In the genomic region with DNA sequence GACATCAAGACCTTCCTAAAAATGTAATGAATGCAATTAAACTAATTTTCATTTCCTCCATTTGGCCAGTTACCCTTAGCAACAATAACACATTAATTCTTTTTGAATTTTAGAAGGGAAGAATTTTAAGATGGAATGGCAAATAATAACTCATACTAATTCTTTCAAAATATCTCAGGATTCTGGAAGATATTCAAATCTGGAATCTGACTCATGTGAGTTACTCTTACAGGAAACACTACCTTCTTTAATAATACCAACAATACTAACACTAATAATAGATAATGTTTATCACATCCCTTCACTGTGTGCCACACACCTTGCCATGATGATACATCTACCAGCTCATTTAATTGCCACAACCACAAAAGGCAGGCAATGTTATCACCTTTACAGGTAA, we compare ENCODE assay signal across 26 cellular contexts. TPM values are rescaled to one million over a fixed set of nuclear protein-coding genes. Genes with fewer than 3 reads are reported as not detected.
"Had no signal": no experiment of that assay in that cellular context is flagged by ENCODE, and none has a peak within 500 bp of the region (broad histone marks: within the 10 kb centered on the region; RNA-seq: fewer than 3 reads in every experiment).

No MANE protein-coding gene starts in this region.

- H3K4me1 ChIP-seq: SJSA1 had no signal

- H3K27ac Mint-ChIP-seq: activated B cell treated with CpG ODN at 0.5 μM for 24 hours; activated CD4-positive, alpha-beta T cell treated with anti-CD3 and anti-CD28 coated beads, Interleukin-2, amount 10 ng/mL, durations not matched to agents 24 days and 14 days; activated CD8-positive, alpha-beta memory T cell treated with anti-CD3 and anti-CD28 coated beads, Interleukin-2, amount 10 ng/mL, durations not matched to agents 7 days and 5 days; activated naive CD4-positive, alpha-beta T cell treated with anti-CD3 and anti-CD28 coated beads, Interleukin-2, amount 50 U/mL, for 24 hours; activated naive CD8-positive, alpha-beta T cell treated with anti-CD3 and anti-CD28 coated beads, Interleukin-2, amount 50 U/mL, for 24 hours; activated T-cell treated with anti-CD3 and anti-CD28 coated beads, Interleukin-2, amount 50 U/mL, for 24 hours; activated T-helper 1 cell treated with anti-CD3 and anti-CD28 coated beads, Interleukin-12 subunit alpha, Interleukin-12 subunit beta, Interleukin-2, Interleukin-4 antibody, amounts not matched to agents 30 ng/mL and 10 ng/mL and 1 ng/mL, durations not matched to agents 14 hours and 24 hours and 36 hours; T-helper 17 cell had no signal

- H3K27me3 ChIP-seq: brain microvascular endothelial cell, MG63, SJSA1 had no signal

- H3K9me3 Mint-ChIP-seq: activated B cell treated with CpG ODN at 0.5 μM for 24 hours; activated CD4-positive, alpha-beta T cell treated with anti-CD3 and anti-CD28 coated beads, Interleukin-2, amount 10 ng/mL, durations not matched to agents 24 days and 14 days; activated naive CD4-positive, alpha-beta T cell treated with anti-CD3 and anti-CD28 coated beads, Interleukin-2, amount 50 U/mL, for 24 hours; activated naive CD8-positive, alpha-beta T cell treated with anti-CD3 and anti-CD28 coated beads, Interleukin-2, amount 50 U/mL, for 24 hours; activated T-cell treated with anti-CD3 and anti-CD28 coated beads, Interleukin-2, amount 50 U/mL, for 24 hours; activated T-helper 1 cell treated with anti-CD3 and anti-CD28 coated beads, Interleukin-12 subunit alpha, Interleukin-12 subunit beta, Interleukin-2, Interleukin-4 antibody, amounts not matched to agents 30 ng/mL and 10 ng/mL and 1 ng/mL, durations not matched to agents 14 hours and 24 hours and 36 hours had no signal

- H3K9me3 ChIP-seq: SJSA1 had no signal

- H3K36me3 ChIP-seq: brain microvascular endothelial cell, MG63, SJSA1 had no signal

- H3K4me3 ChIP-seq: MG63, SJSA1 had no signal

- H3K4me3 Mint-ChIP-seq: activated B cell treated with CpG ODN at 0.5 μM for 24 hours; activated CD4-positive, alpha-beta T cell treated with anti-CD3 and anti-CD28 coated beads, Interleukin-2, amount 10 ng/mL, durations not matched to agents 24 days and 14 days; activated CD8-positive, alpha-beta memory T cell treated with anti-CD3 and anti-CD28 coated beads, Interleukin-2, amount 10 ng/mL, durations not matched to agents 7 days and 5 days; activated naive CD4-positive, alpha-beta T cell treated with anti-CD3 and anti-CD28 coated beads, Interleukin-2, amount 50 U/mL, for 24 hours; activated naive CD8-positive, alpha-beta T cell treated with anti-CD3 and anti-CD28 coated beads, Interleukin-2, amount 50 U/mL, for 24 hours; activated T-cell treated with anti-CD3 and anti-CD28 coated beads, Interleukin-2, amount 50 U/mL, for 24 hours; activated T-helper 1 cell treated with anti-CD3 and anti-CD28 coated beads, Interleukin-12 subunit alpha, Interleukin-12 subunit beta, Interleukin-2, Interleukin-4 antibody, amounts not matched to agents 30 ng/mL and 10 ng/mL and 1 ng/mL, durations not matched to agents 14 hours and 24 hours and 36 hours; T-helper 17 cell had no signal

- H3K27me3 Mint-ChIP-seq: activated B cell treated with CpG ODN at 0.5 μM for 24 hours; activated CD4-positive, alpha-beta T cell treated with anti-CD3 and anti-CD28 coated beads, Interleukin-2, amount 10 ng/mL, durations not matched to agents 24 days and 14 days; activated CD8-positive, alpha-beta memory T cell treated with anti-CD3 and anti-CD28 coated beads, Interleukin-2, amount 10 ng/mL, durations not matched to agents 7 days and 5 days; T-helper 17 cell had no signal

- ATAC-seq: activated CD8-positive, alpha-beta memory T cell treated with anti-CD3 and anti-CD28 coated beads, Interleukin-2, amount 10 ng/mL, durations not matched to agents 7 days and 5 days; activated naive CD8-positive, alpha-beta T cell treated with anti-CD3 and anti-CD28 coated beads, Interleukin-2, amount 50 U/mL, for 24 hours; T-helper 17 cell had no signal

- DNase-seq: activated B cell treated with CpG ODN at 0.5 μM for 24 hours; activated CD4-positive, alpha-beta T cell treated with anti-CD3 and anti-CD28 coated beads for 1 hour; activated CD4-positive, alpha-beta T cell treated with anti-CD3 and anti-CD28 coated beads, Interleukin-2, amount 10 ng/mL, durations not matched to agents 24 days and 14 days; activated CD4-positive, alpha-beta T cell treated with anti-CD3 and anti-CD28 coated beads, Interleukin-2, amount 50 U/mL, for 48 hours; activated CD8-positive, alpha-beta memory T cell treated with anti-CD3 and anti-CD28 coated beads, Interleukin-2, amount 10 ng/mL, durations not matched to agents 7 days and 5 days; activated effector memory CD4-positive, alpha-beta T cell treated with Interleukin-2 at 50 U/mL for 16 hours; activated naive CD4-positive, alpha-beta T cell; activated naive CD8-positive, alpha-beta T cell treated with anti-CD3 and anti-CD28 coated beads, Interleukin-2, amount 50 U/mL, for 24 hours; activated T-cell treated with anti-CD3 and anti-CD28 coated beads, Interleukin-2, amount 50 U/mL, for 24 hours; amygdala; brain microvascular endothelial cell; MG63; NCI-H1105 treated with DMSO at 0.1 percent for 48 hours; NCI-H1436 treated with DMSO at 0.1 percent for 48 hours; NCI-H187; NCI-H2081; NCI-H510A treated with DMSO at 0.1 percent for 48 hours; NCI-H69; NK-92 treated with Interleukin-12 subunit alpha and Interleukin-12 subunit beta, amount 100 ng/mL, for 24 hours; SHP77; T-helper 17 cell; T-helper 9 cell had no signal

- FAIRE-seq: RCC 7860 had no signal

- H3K4me1 Mint-ChIP-seq: activated B cell treated with CpG ODN at 0.5 μM for 24 hours; activated CD4-positive, alpha-beta T cell treated with anti-CD3 and anti-CD28 coated beads, Interleukin-2, amount 10 ng/mL, durations not matched to agents 24 days and 14 days; activated CD8-positive, alpha-beta memory T cell treated with anti-CD3 and anti-CD28 coated beads, Interleukin-2, amount 10 ng/mL, durations not matched to agents 7 days and 5 days; activated naive CD4-positive, alpha-beta T cell treated with anti-CD3 and anti-CD28 coated beads, Interleukin-2, amount 50 U/mL, for 24 hours; activated naive CD8-positive, alpha-beta T cell treated with anti-CD3 and anti-CD28 coated beads, Interleukin-2, amount 50 U/mL, for 24 hours; T-helper 17 cell had no signal

- H3K27ac ChIP-seq: brain microvascular endothelial cell, SJSA1 had no signal

- H3K36me3 Mint-ChIP-seq: activated CD8-positive, alpha-beta memory T cell treated with anti-CD3 and anti-CD28 coated beads, Interleukin-2, amount 10 ng/mL, durations not matched to agents 7 days and 5 days; activated naive CD4-positive, alpha-beta T cell treated with anti-CD3 and anti-CD28 coated beads, Interleukin-2, amount 50 U/mL, for 24 hours had no signal

RNA-seq across cellular contexts. Expression of a gene that starts 46.4 kb away (rescaled TPM):
- total RNA-seq: activated CD4-positive, alpha-beta T cell treated with anti-CD3 and anti-CD28 coated beads, Interleukin-2, amount 10 ng/mL, durations not matched to agents 24 days and 14 days; activated CD8-positive, alpha-beta memory T cell treated with anti-CD3 and anti-CD28 coated beads, Interleukin-2, amount 10 ng/mL, durations not matched to agents 7 days and 5 days; activated T-helper 1 cell treated with anti-CD3 and anti-CD28 coated beads, Interleukin-12 subunit alpha, Interleukin-12 subunit beta, Interleukin-2, Interleukin-4 antibody, amounts not matched to agents 30 ng/mL and 10 ng/mL and 1 ng/mL, durations not matched to agents 14 hours and 24 hours and 36 hours had no signal
